In genomic region chr4:54094449-54094848, GRCh38 we compare ENCODE assay signal across 22 cellular contexts. TPM values are rescaled to one million over a fixed set of nuclear protein-coding genes. Genes with fewer than 3 reads are reported as not detected.
"Had no signal": no experiment of that assay in that cellular context is flagged by ENCODE, and none has a peak within 500 bp of the region (broad histone marks: within the 10 kb centered on the region; RNA-seq: fewer than 3 reads in every experiment).

No MANE protein-coding gene starts in this region.

- H3K36me3 ChIP-seq: left lung, upper lobe of left lung had no signal

- H3K27ac ChIP-seq: foreskin keratinocyte, left lung, upper lobe of left lung had no signal

- DNase-seq: activated effector memory CD4-positive, alpha-beta T cell treated with Interleukin-2 at 50 U/mL for 16 hours; aorta; central memory CD4-positive, alpha-beta T cell; dermis blood vessel endothelial cell; effector CD8-positive, alpha-beta T cell; erythroblast; foreskin keratinocyte; kidney glomerular epithelial cell; left lung; stimulated activated CD4-positive, alpha-beta T cell treated with anti-CD3 and anti-CD28 coated beads, Interleukin-4, amount 100 ng/mL, for 24 hours; upper lobe of left lung had no signal

- H3K36me3 Mint-ChIP-seq: activated CD4-positive, alpha-beta memory T cell treated with anti-CD3 and anti-CD28 coated beads for 36 hours had no signal

- ATAC-seq: activated T-cell treated with anti-CD3 and anti-CD28 coated beads, Interleukin-2, amount 50 U/mL, for 72 hours; foreskin keratinocyte; left lung; naive thymus-derived CD4-positive, alpha-beta T cell had no signal

- H3K9me3 Mint-ChIP-seq: activated CD4-positive, alpha-beta memory T cell treated with anti-CD3 and anti-CD28 coated beads for 36 hours; activated naive CD4-positive, alpha-beta T cell treated with anti-CD3 and anti-CD28 coated beads for 36 hours; activated T-cell treated with anti-CD3 and anti-CD28 coated beads, Interleukin-2, amount 50 U/mL, for 72 hours; T-helper 1 cell treated with Interleukin-12 subunit alpha and Interleukin-12 subunit beta and Interleukin-4 antibody, amounts not matched to agents 30 μg/mL and 1 μg/mL, for 36 hours had no signal

- H3K27ac Mint-ChIP-seq: activated CD4-positive, alpha-beta memory T cell treated with anti-CD3 and anti-CD28 coated beads for 36 hours; activated naive CD4-positive, alpha-beta T cell treated with anti-CD3 and anti-CD28 coated beads for 36 hours; activated T-cell treated with anti-CD3 and anti-CD28 coated beads, Interleukin-2, amount 50 U/mL, for 72 hours; naive thymus-derived CD4-positive, alpha-beta T cell; T-helper 1 cell treated with Interleukin-12 subunit alpha and Interleukin-12 subunit beta and Interleukin-4 antibody, amounts not matched to agents 30 μg/mL and 1 μg/mL, for 36 hours had no signal

- H3K4me3 Mint-ChIP-seq: T-helper 1 cell treated with Interleukin-12 subunit alpha and Interleukin-12 subunit beta and Interleukin-4 antibody, amounts not matched to agents 30 μg/mL and 1 μg/mL, for 36 hours had no signal

- H3K9me3 ChIP-seq: left lung, upper lobe of left lung had no signal

- H3K4me3 ChIP-seq: left lung, lung, upper lobe of left lung had no signal

- H3K4me1 ChIP-seq: foreskin keratinocyte had no signal

RNA-seq across cellular contexts. Expression of gene GSX2, which starts 5.5 kb away (rescaled TPM):
- total RNA-seq: activated CD4-positive, alpha-beta memory T cell treated with anti-CD3 and anti-CD28 coated beads for 36 hours; activated naive CD4-positive, alpha-beta T cell treated with anti-CD3 and anti-CD28 coated beads for 36 hours; activated T-cell treated with anti-CD3 and anti-CD28 coated beads, Interleukin-2, amount 50 U/mL, for 72 hours; aorta; dermis blood vessel endothelial cell; foreskin keratinocyte; left lung; lung; mesenteric fat pad; naive thymus-derived CD4-positive, alpha-beta T cell; osteoblast; progenitor cell of endocrine pancreas; subcutaneous adipose tissue; upper lobe of left lung had no signal
- polyA plus RNA-seq: adipose tissue; aorta; foreskin keratinocyte; lung; naive thymus-derived CD4-positive, alpha-beta T cell had no signal
